In genomic region chr17:76671912-76672262, GRCh38 we compare ENCODE assay signal across 1 cellular context.
TF ChIP-seq lines count a peak whose summit lies in the region.

No MANE protein-coding gene starts in this region.

TF ChIP-seq in K562, 482 proteins besides CTCF, POLR2A, EP300 and RAD21 (continues in another document):
- TF ChIP-seq NBN (IDR thresholded peaks at IDR 0.05; ENCODE audit: low read depth) (no peak), DNMT1 (IDR thresholded peaks at IDR 0.05) (no peak), ZNF134 (CRISPR knock-in tag; conservative IDR thresholded peaks at IDR 0.05) (no peak), CREB5 (CRISPR knock-in tag; IDR thresholded peaks at IDR 0.05) (no peak), ZNF589 (CRISPR knock-in tag; IDR thresholded peaks at IDR 0.05; ENCODE audit: low read depth) (no peak), HMGXB4 (CRISPR knock-in tag; IDR thresholded peaks at IDR 0.05) (no peak), ZNF239 (CRISPR knock-in tag; IDR thresholded peaks at IDR 0.05) (no peak), ZBTB1 (CRISPR knock-in tag; IDR thresholded peaks at IDR 0.05; ENCODE audit: borderline replicate concordance, low read depth) (no peak), ZBTB34 (CRISPR knock-in tag; IDR thresholded peaks at IDR 0.05) (no peak), CTCFL (IDR thresholded peaks at IDR 0.05; ENCODE audit: borderline replicate concordance, insufficient read depth, low read depth, low read length, poor library complexity, severe bottlenecking) (no peak), PATZ1 (CRISPR knock-in tag; IDR thresholded peaks at IDR 0.05; ENCODE audit: borderline replicate concordance) (no peak), HNRNPK (IDR thresholded peaks at IDR 0.05; ENCODE audit: low read depth, low read length, poor library complexity, severe bottlenecking) (no peak), KAT2B (IDR thresholded peaks at IDR 0.05; ENCODE audit: low read depth, low read length) (no peak), CREB3L1 (IDR thresholded peaks at IDR 0.05; ENCODE audit: borderline replicate concordance, low read depth) (no peak), ZNF609 (CRISPR knock-in tag; IDR thresholded peaks at IDR 0.05; ENCODE audit: borderline replicate concordance) (no peak), RBM17 (IDR thresholded peaks at IDR 0.05; ENCODE audit: borderline replicate concordance, low read depth, low read length) (no peak), SMARCC2 (IDR thresholded peaks at IDR 0.05; ENCODE audit: low read depth) (0 out of 2 replicates have a peak, but pooled peaks have one; percentile 37), EWSR1 (IDR thresholded peaks at IDR 0.05; ENCODE audit: borderline replicate concordance, low read depth, partially characterized antibody) (no peak), PHF20 (IDR thresholded peaks at IDR 0.05; ENCODE audit: partially characterized antibody) (no peak), TOE1 (IDR thresholded peaks at IDR 0.05; ENCODE audit: borderline replicate concordance) (no peak), TOE1 (CRISPR knock-in tag; IDR thresholded peaks at IDR 0.05; ENCODE audit: borderline replicate concordance, low read depth) (no peak), KAT8 (IDR thresholded peaks at IDR 0.05; ENCODE audit: low read depth) (no peak), ZFP91 (CRISPR knock-in tag; IDR thresholded peaks at IDR 0.05) (no peak), RUNX1 (IDR thresholded peaks at IDR 0.05; ENCODE audit: low read depth) (no peak), HNRNPL (IDR thresholded peaks at IDR 0.05; ENCODE audit: low read depth, low read length) (no peak), CREB1 (IDR thresholded peaks at IDR 0.05) (no peak), CREB1 (CRISPR knock-in tag; IDR thresholded peaks at IDR 0.05) (no peak), NR0B1 (IDR thresholded peaks at IDR 0.05; ENCODE audit: partially characterized antibody) (no peak), MXD1 (CRISPR knock-in tag; IDR thresholded peaks at IDR 0.05; ENCODE audit: borderline replicate concordance, poor library complexity, severe bottlenecking) (no peak), ZNF253 (CRISPR knock-in tag; conservative IDR thresholded peaks at IDR 0.05) (no peak), ELK3 (CRISPR knock-in tag; IDR thresholded peaks at IDR 0.05) (no peak), ZNF197 (CRISPR knock-in tag; IDR thresholded peaks at IDR 0.05; ENCODE audit: low read depth) (no peak), ZNF449 (CRISPR knock-in tag; IDR thresholded peaks at IDR 0.05) (no peak), EP400 (IDR thresholded peaks at IDR 0.05) (peak; percentile 43; the same call in 1 of the 2 replicates), MCM2 (IDR thresholded peaks at IDR 0.05; ENCODE audit: low read depth) (no peak), ZNF75A (CRISPR knock-in tag; IDR thresholded peaks at IDR 0.05) (no peak), ARID2 (IDR thresholded peaks at IDR 0.05) (no peak)
